In genomic region chr3:33874815-33875214, GRCh38 we compare ENCODE assay signal across 35 cellular contexts.
"Had no signal": no experiment of that assay in that cellular context is flagged by ENCODE, and none has a peak within 500 bp of the region (broad histone marks: within the 10 kb centered on the region; RNA-seq: fewer than 3 reads in every experiment).

No MANE protein-coding gene starts in this region.

- H3K4me1 ChIP-seq: adrenal gland, ascending aorta, body of pancreas, breast epithelium, colonic mucosa had no signal

- H3K36me3 Mint-ChIP-seq: activated naive CD4-positive, alpha-beta T cell treated with anti-CD3 and anti-CD28 coated beads, Interleukin-2, amount 50 U/mL, for 72 hours had no signal

- H3K9me3 Mint-ChIP-seq: activated naive CD4-positive, alpha-beta T cell treated with anti-CD3 and anti-CD28 coated beads, Interleukin-2, amount 10 ng/mL, durations not matched to agents 7 days and 5 days; activated naive CD4-positive, alpha-beta T cell treated with anti-CD3 and anti-CD28 coated beads, Interleukin-2, amount 50 U/mL, for 72 hours; activated naive CD8-positive, alpha-beta T cell treated with anti-CD3 and anti-CD28 coated beads for 36 hours; activated naive CD8-positive, alpha-beta T cell treated with anti-CD3 and anti-CD28 coated beads, Interleukin-2, amount 10 ng/mL, durations not matched to agents 7 days and 5 days; activated naive CD8-positive, alpha-beta T cell treated with anti-CD3 and anti-CD28 coated beads, Interleukin-2, amount 50 U/mL, for 24 hours; activated T-cell treated with anti-CD3 and anti-CD28 coated beads, Interleukin-2, amount 50 U/mL, for 24 hours; activated T-cell treated with anti-CD3 and anti-CD28 coated beads, Interleukin-2, amount 50 U/mL, for 4 hours; activated T-helper 1 cell treated with anti-CD3 and anti-CD28 coated beads, Interleukin-12 subunit alpha, Interleukin-12 subunit beta, Interleukin-2, Interleukin-4 antibody, amounts not matched to agents 30 ng/mL and 10 ng/mL and 1 ng/mL, durations not matched to agents 14 hours and 24 hours and 36 hours; activated T-helper 17 cell treated with anti-CD3 and anti-CD28 coated beads, Interleukin-2, amount 50 U/mL, for 72 hours; activated T-helper 2 cell treated with anti-CD3 and anti-CD28 coated beads, Interferon-gamma antibody, Interleukin-2, Interleukin-4, amounts not matched to agents 10 μg/mL and 5 μg/mL and 100 μg/mL, durations not matched to agents 14 hours and 24 hours and 36 hours; central memory CD8-positive, alpha-beta T cell had no signal

- H3K27me3 Mint-ChIP-seq: activated naive CD4-positive, alpha-beta T cell treated with anti-CD3 and anti-CD28 coated beads, Interleukin-2, amount 10 ng/mL, durations not matched to agents 7 days and 5 days; activated naive CD8-positive, alpha-beta T cell; activated naive CD8-positive, alpha-beta T cell treated with anti-CD3 and anti-CD28 coated beads for 36 hours; activated naive CD8-positive, alpha-beta T cell treated with anti-CD3 and anti-CD28 coated beads, Interleukin-2, amount 10 ng/mL, durations not matched to agents 7 days and 5 days; activated naive CD8-positive, alpha-beta T cell treated with anti-CD3 and anti-CD28 coated beads, Interleukin-2, amount 50 U/mL, for 24 hours; activated T-cell treated with anti-CD3 and anti-CD28 coated beads, Interleukin-2, amount 50 U/mL, for 24 hours; activated T-helper 17 cell treated with anti-CD3 and anti-CD28 coated beads, Interleukin-2, amount 50 U/mL, for 72 hours; central memory CD8-positive, alpha-beta T cell had no signal

- H3K9me3 ChIP-seq: adrenal gland, ascending aorta, body of pancreas, breast epithelium, colonic mucosa had no signal

- H3K4me3 ChIP-seq: adrenal gland, ascending aorta, body of pancreas, breast epithelium, cardiac muscle cell, colonic mucosa had no signal

- H3K4me3 Mint-ChIP-seq: activated naive CD4-positive, alpha-beta T cell treated with anti-CD3 and anti-CD28 coated beads, Interleukin-2, amount 10 ng/mL, durations not matched to agents 7 days and 5 days; activated naive CD8-positive, alpha-beta T cell; activated naive CD8-positive, alpha-beta T cell treated with anti-CD3 and anti-CD28 coated beads for 36 hours; activated naive CD8-positive, alpha-beta T cell treated with anti-CD3 and anti-CD28 coated beads, Interleukin-2, amount 10 ng/mL, durations not matched to agents 7 days and 5 days; activated naive CD8-positive, alpha-beta T cell treated with anti-CD3 and anti-CD28 coated beads, Interleukin-2, amount 50 U/mL, for 24 hours; activated T-cell treated with anti-CD3 and anti-CD28 coated beads, Interleukin-2, amount 50 U/mL, for 24 hours; activated T-cell treated with anti-CD3 and anti-CD28 coated beads, Interleukin-2, amount 50 U/mL, for 4 hours; activated T-helper 1 cell treated with anti-CD3 and anti-CD28 coated beads, Interleukin-12 subunit alpha, Interleukin-12 subunit beta, Interleukin-2, Interleukin-4 antibody, amounts not matched to agents 30 ng/mL and 10 ng/mL and 1 ng/mL, durations not matched to agents 14 hours and 24 hours and 36 hours; activated T-helper 17 cell treated with anti-CD3 and anti-CD28 coated beads, Interleukin-2, amount 50 U/mL, for 72 hours; brain; central memory CD8-positive, alpha-beta T cell had no signal

- H3K27me3 ChIP-seq: adrenal gland, ascending aorta, body of pancreas, brain microvascular endothelial cell, breast epithelium, cardiac muscle cell, colonic mucosa had no signal

- H3K27ac ChIP-seq: adrenal gland, ascending aorta, body of pancreas, brain microvascular endothelial cell, breast epithelium, colonic mucosa had no signal

- H3K27ac Mint-ChIP-seq: activated naive CD4-positive, alpha-beta T cell treated with anti-CD3 and anti-CD28 coated beads, Interleukin-2, amount 10 ng/mL, durations not matched to agents 7 days and 5 days; activated naive CD4-positive, alpha-beta T cell treated with anti-CD3 and anti-CD28 coated beads, Interleukin-2, amount 50 U/mL, for 72 hours; activated naive CD8-positive, alpha-beta T cell; activated naive CD8-positive, alpha-beta T cell treated with anti-CD3 and anti-CD28 coated beads for 36 hours; activated naive CD8-positive, alpha-beta T cell treated with anti-CD3 and anti-CD28 coated beads, Interleukin-2, amount 10 ng/mL, durations not matched to agents 7 days and 5 days; activated naive CD8-positive, alpha-beta T cell treated with anti-CD3 and anti-CD28 coated beads, Interleukin-2, amount 50 U/mL, for 24 hours; activated T-cell treated with anti-CD3 and anti-CD28 coated beads, Interleukin-2, amount 50 U/mL, for 24 hours; activated T-helper 1 cell treated with anti-CD3 and anti-CD28 coated beads, Interleukin-12 subunit alpha, Interleukin-12 subunit beta, Interleukin-2, Interleukin-4 antibody, amounts not matched to agents 30 ng/mL and 10 ng/mL and 1 ng/mL, durations not matched to agents 14 hours and 24 hours and 36 hours; activated T-helper 17 cell treated with anti-CD3 and anti-CD28 coated beads, Interleukin-2, amount 50 U/mL, for 72 hours; activated T-helper 2 cell treated with anti-CD3 and anti-CD28 coated beads, Interferon-gamma antibody, Interleukin-2, Interleukin-4, amounts not matched to agents 10 μg/mL and 5 μg/mL and 100 μg/mL, durations not matched to agents 14 hours and 24 hours and 36 hours; brain had no signal

- H3K4me1 Mint-ChIP-seq: activated naive CD4-positive, alpha-beta T cell treated with anti-CD3 and anti-CD28 coated beads, Interleukin-2, amount 10 ng/mL, durations not matched to agents 7 days and 5 days; activated naive CD8-positive, alpha-beta T cell treated with anti-CD3 and anti-CD28 coated beads, Interleukin-2, amount 10 ng/mL, durations not matched to agents 7 days and 5 days; activated naive CD8-positive, alpha-beta T cell treated with anti-CD3 and anti-CD28 coated beads, Interleukin-2, amount 50 U/mL, for 24 hours; activated T-helper 17 cell treated with anti-CD3 and anti-CD28 coated beads, Interleukin-2, amount 50 U/mL, for 72 hours; brain; central memory CD8-positive, alpha-beta T cell had no signal

- H3K36me3 ChIP-seq: adrenal gland, ascending aorta, breast epithelium, cardiac muscle cell, colonic mucosa had no signal

- ATAC-seq: activated naive CD4-positive, alpha-beta T cell treated with anti-CD3 and anti-CD28 coated beads, Interleukin-2, amount 50 U/mL, for 72 hours; activated naive CD8-positive, alpha-beta T cell treated with anti-CD3 and anti-CD28 coated beads, Interleukin-2, amount 50 U/mL, for 24 hours; activated T-cell treated with anti-CD3 and anti-CD28 coated beads, Interleukin-2, amount 50 U/mL, for 4 hours; activated T-helper 17 cell treated with anti-CD3 and anti-CD28 coated beads, Interleukin-2, amount 50 U/mL, for 72 hours; body of pancreas had no signal

- DNase-seq: activated effector memory CD4-positive, alpha-beta T cell treated with anti-CD3 and anti-CD28 coated beads, Interleukin-2, amount 50 U/mL, for 16 hours; activated effector memory CD4-positive, alpha-beta T cell treated with Interleukin-2 at 50 U/mL for 16 hours; activated gamma-delta T cell; activated gamma-delta T cell treated with Interleukin-2 at 50 U/mL for 16 hours; activated naive CD4-positive, alpha-beta T cell; activated naive CD4-positive, alpha-beta T cell treated with anti-CD3 and anti-CD28 coated beads, Interleukin-2, amount 10 ng/mL, durations not matched to agents 7 days and 5 days; activated naive CD4-positive, alpha-beta T cell treated with anti-CD3 and anti-CD28 coated beads, Interleukin-2, amount 50 U/mL, for 16 hours; activated naive CD4-positive, alpha-beta T cell treated with Interleukin-2 at 50 U/mL for 16 hours; activated naive CD8-positive, alpha-beta T cell treated with anti-CD3 and anti-CD28 coated beads for 36 hours; activated naive CD8-positive, alpha-beta T cell treated with anti-CD3 and anti-CD28 coated beads, Interleukin-2, amount 10 ng/mL, durations not matched to agents 7 days and 5 days; activated naive CD8-positive, alpha-beta T cell treated with anti-CD3 and anti-CD28 coated beads, Interleukin-2, amount 50 U/mL, for 24 hours; activated T-cell treated with anti-CD3 and anti-CD28 coated beads, Interleukin-2, amount 50 U/mL, for 24 hours; activated T-cell treated with anti-CD3 and anti-CD28 coated beads, Interleukin-2, amount 50 U/mL, for 4 hours; activated T-cell treated with anti-CD3 and anti-CD28 coated beads, Interleukin-2, amount 50 U/mL, for 48 hours; adrenal gland; amniotic stem cell; amygdala; anterior cingulate cortex; aorta; body of pancreas; brain microvascular endothelial cell; caudate nucleus; central memory CD4-positive, alpha-beta T cell; cerebellar nuclear complex; colonic mucosa had no signal
